In the genomic region with DNA sequence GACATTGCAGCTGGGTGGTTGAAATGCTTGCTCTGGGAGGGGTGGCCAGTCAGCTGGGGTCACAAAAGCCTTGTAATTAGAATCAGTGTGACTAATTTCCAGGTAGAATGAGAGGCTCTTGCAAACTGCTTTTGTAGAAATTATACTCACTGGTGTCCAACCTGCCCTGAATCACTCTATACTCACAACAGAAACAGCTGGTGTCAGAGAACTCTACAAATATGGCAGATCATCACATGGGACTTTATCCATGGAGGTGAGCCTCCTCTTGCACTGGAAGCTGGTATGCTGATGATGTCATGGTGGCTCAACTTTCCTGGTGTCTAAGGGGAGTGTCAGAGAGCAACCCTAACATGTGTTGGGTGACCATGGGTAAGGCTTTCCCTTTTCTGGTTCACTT, we compare ENCODE assay signal across 2 cellular contexts.
TF ChIP-seq lines count a peak whose summit lies in the region.

No MANE protein-coding gene starts in this region.

TF ChIP-seq in IMR-90, 13 proteins besides CTCF, POLR2A, EP300 and RAD21 (continued from another document):
- TF ChIP-seq MAZ (IDR thresholded peaks at IDR 0.05; ENCODE audit: borderline replicate concordance, low read depth, low read length) (no peak), MAFK (IDR thresholded peaks at IDR 0.05; ENCODE audit: low read depth, low read length) (no peak)

TF ChIP-seq in SK-N-SH, 30 proteins besides CTCF, POLR2A, EP300 and RAD21 (continued from another document):
- TF ChIP-seq, protein P1, sequence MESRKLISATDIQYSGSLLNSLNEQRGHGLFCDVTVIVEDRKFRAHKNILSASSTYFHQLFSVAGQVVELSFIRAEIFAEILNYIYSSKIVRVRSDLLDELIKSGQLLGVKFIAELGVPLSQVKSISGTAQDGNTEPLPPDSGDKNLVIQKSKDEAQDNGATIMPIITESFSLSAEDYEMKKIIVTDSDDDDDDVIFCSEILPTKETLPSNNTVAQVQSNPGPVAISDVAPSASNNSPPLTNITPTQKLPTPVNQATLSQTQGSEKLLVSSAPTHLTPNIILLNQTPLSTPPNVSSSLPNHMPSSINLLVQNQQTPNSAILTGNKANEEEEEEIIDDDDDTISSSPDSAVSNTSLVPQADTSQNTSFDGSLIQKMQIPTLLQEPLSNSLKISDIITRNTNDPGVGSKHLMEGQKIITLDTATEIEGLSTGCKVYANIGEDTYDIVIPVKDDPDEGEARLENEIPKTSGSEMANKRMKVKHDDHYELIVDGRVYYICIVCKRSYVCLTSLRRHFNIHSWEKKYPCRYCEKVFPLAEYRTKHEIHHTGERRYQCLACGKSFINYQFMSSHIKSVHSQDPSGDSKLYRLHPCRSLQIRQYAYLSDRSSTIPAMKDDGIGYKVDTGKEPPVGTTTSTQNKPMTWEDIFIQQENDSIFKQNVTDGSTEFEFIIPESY (IDR thresholded peaks at IDR 0.05; ENCODE audit: borderline replicate concordance, low read depth), result no peak
- TF ChIP-seq TCF12 (IDR thresholded peaks at IDR 0.05) (no peak), FOSL2 (IDR thresholded peaks at IDR 0.05; ENCODE audit: borderline replicate concordance, low read depth) (no peak), CHD2 (IDR thresholded peaks at IDR 0.05; ENCODE audit: low read length, partially characterized antibody) (no peak), RFX5 (IDR thresholded peaks at IDR 0.05; ENCODE audit: low read length) (no peak), MEF2A (IDR thresholded peaks at IDR 0.05; ENCODE audit: borderline replicate concordance, low read depth) (no peak), POLR2AphosphoS5 (IDR thresholded peaks at IDR 0.05; ENCODE audit: low read depth, low read length) (no peak)
- TF ChIP-seq, protein P2, sequence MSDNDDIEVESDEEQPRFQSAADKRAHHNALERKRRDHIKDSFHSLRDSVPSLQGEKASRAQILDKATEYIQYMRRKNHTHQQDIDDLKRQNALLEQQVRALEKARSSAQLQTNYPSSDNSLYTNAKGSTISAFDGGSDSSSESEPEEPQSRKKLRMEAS (IDR thresholded peaks at IDR 0.05; ENCODE audit: low read depth), result no peak
- TF ChIP-seq, protein P3, sequence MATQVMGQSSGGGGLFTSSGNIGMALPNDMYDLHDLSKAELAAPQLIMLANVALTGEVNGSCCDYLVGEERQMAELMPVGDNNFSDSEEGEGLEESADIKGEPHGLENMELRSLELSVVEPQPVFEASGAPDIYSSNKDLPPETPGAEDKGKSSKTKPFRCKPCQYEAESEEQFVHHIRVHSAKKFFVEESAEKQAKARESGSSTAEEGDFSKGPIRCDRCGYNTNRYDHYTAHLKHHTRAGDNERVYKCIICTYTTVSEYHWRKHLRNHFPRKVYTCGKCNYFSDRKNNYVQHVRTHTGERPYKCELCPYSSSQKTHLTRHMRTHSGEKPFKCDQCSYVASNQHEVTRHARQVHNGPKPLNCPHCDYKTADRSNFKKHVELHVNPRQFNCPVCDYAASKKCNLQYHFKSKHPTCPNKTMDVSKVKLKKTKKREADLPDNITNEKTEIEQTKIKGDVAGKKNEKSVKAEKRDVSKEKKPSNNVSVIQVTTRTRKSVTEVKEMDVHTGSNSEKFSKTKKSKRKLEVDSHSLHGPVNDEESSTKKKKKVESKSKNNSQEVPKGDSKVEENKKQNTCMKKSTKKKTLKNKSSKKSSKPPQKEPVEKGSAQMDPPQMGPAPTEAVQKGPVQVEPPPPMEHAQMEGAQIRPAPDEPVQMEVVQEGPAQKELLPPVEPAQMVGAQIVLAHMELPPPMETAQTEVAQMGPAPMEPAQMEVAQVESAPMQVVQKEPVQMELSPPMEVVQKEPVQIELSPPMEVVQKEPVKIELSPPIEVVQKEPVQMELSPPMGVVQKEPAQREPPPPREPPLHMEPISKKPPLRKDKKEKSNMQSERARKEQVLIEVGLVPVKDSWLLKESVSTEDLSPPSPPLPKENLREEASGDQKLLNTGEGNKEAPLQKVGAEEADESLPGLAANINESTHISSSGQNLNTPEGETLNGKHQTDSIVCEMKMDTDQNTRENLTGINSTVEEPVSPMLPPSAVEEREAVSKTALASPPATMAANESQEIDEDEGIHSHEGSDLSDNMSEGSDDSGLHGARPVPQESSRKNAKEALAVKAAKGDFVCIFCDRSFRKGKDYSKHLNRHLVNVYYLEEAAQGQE (IDR thresholded peaks at IDR 0.05; ENCODE audit: low read depth, low read length), result no peak
- TF ChIP-seq, protein P4, sequence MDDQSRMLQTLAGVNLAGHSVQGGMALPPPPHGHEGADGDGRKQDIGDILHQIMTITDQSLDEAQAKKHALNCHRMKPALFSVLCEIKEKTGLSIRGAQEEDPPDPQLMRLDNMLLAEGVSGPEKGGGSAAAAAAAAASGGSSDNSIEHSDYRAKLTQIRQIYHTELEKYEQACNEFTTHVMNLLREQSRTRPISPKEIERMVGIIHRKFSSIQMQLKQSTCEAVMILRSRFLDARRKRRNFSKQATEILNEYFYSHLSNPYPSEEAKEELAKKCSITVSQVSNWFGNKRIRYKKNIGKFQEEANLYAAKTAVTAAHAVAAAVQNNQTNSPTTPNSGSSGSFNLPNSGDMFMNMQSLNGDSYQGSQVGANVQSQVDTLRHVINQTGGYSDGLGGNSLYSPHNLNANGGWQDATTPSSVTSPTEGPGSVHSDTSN (IDR thresholded peaks at IDR 0.05), result no peak
